ENCODE assay signal across 23 cellular contexts in the genomic region with DNA sequence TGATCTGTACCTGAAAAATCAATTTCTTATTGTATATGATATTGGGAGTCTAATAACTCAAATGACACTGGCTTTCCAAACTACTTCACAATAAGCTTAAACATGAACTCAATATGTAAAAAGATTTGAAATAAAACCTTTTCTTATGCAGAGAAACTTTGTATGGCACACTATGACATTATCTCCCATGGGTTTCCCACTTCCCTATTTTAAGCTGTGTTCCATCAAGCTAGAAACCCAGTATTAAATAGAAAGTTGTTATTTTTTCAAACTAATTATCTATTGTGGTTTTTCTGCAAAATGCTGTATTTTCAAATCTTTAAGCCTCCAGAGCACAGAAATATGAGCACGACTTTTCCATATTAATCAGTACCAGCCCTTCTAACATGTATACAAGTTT.
DNase-seq lines count a peak whose midpoint lies in the region; ATAC-seq, FAIRE-seq and TF ChIP-seq lines count a peak whose summit lies in the region.
"Had no signal": no experiment of that assay in that cellular context is flagged by ENCODE, and none has a peak within 500 bp of the region (broad histone marks: within the 10 kb centered on the region; RNA-seq: fewer than 3 reads in every experiment).

No MANE protein-coding gene starts in this region.

- no peaks in the 10 kb centered on the region for H3K79me2 ChIP-seq in OCI-LY7 (ENCODE audit: insufficient read depth, low read depth, low read length)
- no peaks in the 10 kb centered on the region for H3K79me2 ChIP-seq in GM12878 (ENCODE audit: control insufficient read depth, insufficient read depth, low read length)
- H3K79me2 ChIP-seq in neural progenitor cell (ENCODE audit: low read depth), result no peaks in the 10 kb centered on the region

- H3K4me2 ChIP-seq in OCI-LY7 (ENCODE audit: low read length) (peak overlapping the region; percentile 30; the same call in 1 of the 2 replicates), GM12878 (ENCODE audit: control insufficient read depth, insufficient read depth) (no peak overlapping the region), neural progenitor cell (no peak overlapping the region)
- H3K4me2 ChIP-seq: BLaER1 treated with 17β-estradiol and CSF1 and Interleukin-3, amounts not matched to agents 10 nM and 100 nM; GM23338 had no signal

- no peaks in the 10 kb centered on the region for H3K36me3 Mint-ChIP-seq in neural progenitor cell
- H3K36me3 Mint-ChIP-seq in activated T-cell treated with anti-CD3 and anti-CD28 coated beads, Interleukin-2, amount 50 U/mL, for 4 hours (ENCODE audit: insufficient read depth), result no peaks in the 10 kb centered on the region
- H3K36me3 Mint-ChIP-seq: CD14-positive monocyte; CD8-positive, alpha-beta memory T cell had no signal

- no peak overlapping the region for H3K9ac ChIP-seq in GM12878 (ENCODE audit: control insufficient read depth, insufficient read depth, low read length)
- no peak overlapping the region for H3K9ac ChIP-seq in neural progenitor cell
- H3K9ac ChIP-seq: BLaER1 treated with 17β-estradiol and CSF1 and Interleukin-3, amounts not matched to agents 10 nM and 100 nM had no signal

- intact Hi-C loops in OCI-LY7 (cut with micrococcal nuclease; ENCODE audit: unreplicated experiment), result no loop called here
- intact Hi-C loops in GM12878 (cut with micrococcal nuclease; ENCODE audit: unreplicated experiment), result no loop called here
- intact Hi-C loops in prostate gland (cut with DNase I), result no loop called here
- intact Hi-C loops in A673 (cut with micrococcal nuclease; ENCODE audit: unreplicated experiment), result no loop called here

- H3K27me3 Mint-ChIP-seq in neural progenitor cell (ENCODE audit: insufficient read depth, low read depth), result no peaks in the 10 kb centered on the region
- H3K27me3 Mint-ChIP-seq in activated T-cell treated with anti-CD3 and anti-CD28 coated beads, Interleukin-2, amount 50 U/mL, for 4 hours (ENCODE audit: low read depth), result no peaks in the 10 kb centered on the region
- H3K27me3 Mint-ChIP-seq: CD4-positive, alpha-beta T cell; CD8-positive, alpha-beta memory T cell had no signal

- no peak for TF ChIP-seq EP300 in GM12878 (IDR thresholded peaks at IDR 0.05; ENCODE audit: borderline replicate concordance in 1 of 2, control insufficient read depth in 1 of 2, low read depth in 2 of 2, low read length in 2 of 2)

- H3F3A ChIP-seq in neural progenitor cell (ENCODE audit: low read depth), result no peaks in the 10 kb centered on the region

- POLR2A ChIA-PET in OCI-LY7 (lab: Charles Lee) (interaction anchor here (0.9 to 2.5 kb wide), 7 partner anchors 8 to 62 kb away, joined by 3 to 8 read pairs (median 5); no protein-coding TSS in a partner anchor), GM12878 (lab: Charles Lee) (no interaction called here), A673 (lab: Charles Lee; ENCODE audit: low non-redundant PET) (no interaction called here)

- TF ChIP-seq CTCF in OCI-LY7 (conservative IDR thresholded peaks at IDR 0.05; ENCODE audit: low read length) (no peak), GM12878 (IDR thresholded peaks at IDR 0.05 in 2 of 3, conservative IDR thresholded peaks at IDR 0.05 in 1 of 3; ENCODE audit: control insufficient read depth in 2 of 3, extremely low read depth in 1 of 3, insufficient read depth in 1 of 3, low read depth in 3 of 3, low read length in 3 of 3) (no peak), neural progenitor cell (IDR thresholded peaks at IDR 0.05) (no peak), prostate gland (IDR thresholded peaks at IDR 0.05) (no peak), A673 (conservative IDR thresholded peaks at IDR 0.05; ENCODE audit: low read depth, low read length) (no peak)

- H3K4me1 Mint-ChIP-seq in neural progenitor cell, result peaks cover 3% of the 10 kb centered on the region
- no peaks in the 10 kb centered on the region for H3K4me1 Mint-ChIP-seq in activated T-cell treated with anti-CD3 and anti-CD28 coated beads, Interleukin-2, amount 50 U/mL, for 4 hours (ENCODE audit: low read depth)
- H3K4me1 Mint-ChIP-seq: CD14-positive monocyte; CD8-positive, alpha-beta memory T cell had no signal

- TF ChIP-seq RAD21 in GM12878 (IDR thresholded peaks at IDR 0.05; ENCODE audit: insufficient read depth, low read depth, low read length), result no peak

- H3K9me2 ChIP-seq in OCI-LY7 (ENCODE audit: insufficient read depth, low read length), result no peaks in the 10 kb centered on the region

- FAIRE-seq in GM12891 (lab: Jason Lieb, UNC), result no peak
- FAIRE-seq in GM12878 (lab: Jason Lieb, UNC), result no peak
- FAIRE-seq: A204.1 had no signal

- BruUV-seq in OCI-LY7 (replicated peaks; lab: Mats Ljungman, UMichigan) (no TSS peak), GM12878 (replicated peaks; lab: Mats Ljungman, UMichigan) (no TSS peak), A673 (replicated peaks; lab: Mats Ljungman, UMichigan) (no TSS peak)

- H4K20me1 ChIP-seq in OCI-LY7 (ENCODE audit: insufficient read depth, low read length) (no peaks in the 10 kb centered on the region), GM12878 (ENCODE audit: control insufficient read depth, insufficient read depth) (no peaks in the 10 kb centered on the region), neural progenitor cell (ENCODE audit: low read depth) (no peaks in the 10 kb centered on the region)
- H4K20me1 ChIP-seq: BLaER1 treated with 17β-estradiol and CSF1 and Interleukin-3, amounts not matched to agents 10 nM and 100 nM had no signal

- SMC1A ChIA-PET in GM12878 (lab: Charles Lee; ENCODE audit: uncharacterized antibody, unreplicated experiment), result interaction anchor here (1.0 to 1.4 kb wide), 2 partner anchors 12 kb away, joined by 3 to 5 read pairs; no protein-coding TSS in a partner anchor

- H3K27ac ChIP-seq in OCI-LY7 (ENCODE audit: low read depth, low read length, poor library complexity, severe bottlenecking), result no peak overlapping the region
- no peak overlapping the region for H3K27ac ChIP-seq in GM12878 (ENCODE audit: control insufficient read depth, insufficient read depth)
- no peak overlapping the region for H3K27ac ChIP-seq in neural progenitor cell
- no peak overlapping the region for H3K27ac ChIP-seq in prostate gland
- H3K27ac ChIP-seq in A673 (ENCODE audit: low read depth, low read length, poor library complexity, severe bottlenecking), result no peak overlapping the region
- H3K27ac ChIP-seq: 22Rv1; BLaER1 treated with 17β-estradiol and CSF1 and Interleukin-3, amounts not matched to agents 10 nM and 100 nM had no signal

- RAD21 ChIA-PET in GM12878 (lab: Charles Lee; ENCODE audit: unreplicated experiment), result no interaction called here

- DNase-seq in GM12891 (ENCODE audit: insufficient read length, low spot score) (no peak), OCI-LY7 (ENCODE audit: low spot score) (no peak), GM12878 (ENCODE audit: low read depth, low spot score) (no peak), neural progenitor cell (ENCODE audit: low spot score) (no peak), prostate gland (ENCODE audit: low spot score) (no peak), A673 (ENCODE audit: low spot score) (no peak)
- DNase-seq in activated T-cell treated with anti-CD3 and anti-CD28 coated beads, Interleukin-2, amount 50 U/mL, for 4 hours, result no peak
- DNase-seq: ACHN; AML-193; BE2C; Calu3; CD4-positive, alpha-beta T cell; CD8-positive, alpha-beta memory T cell; DMS53; DMS79 treated with DMSO at 0.1 percent for 48 hours; GF-D8; H9 had no signal

- H3K4me3 ChIP-seq in OCI-LY7 (ENCODE audit: low read depth, low read length, poor library complexity, severe bottlenecking) (no peak overlapping the region), GM12878 (no peak overlapping the region), neural progenitor cell (no peak overlapping the region), prostate gland (no peak overlapping the region), A673 (ENCODE audit: low read depth, low read length, poor library complexity, severe bottlenecking) (no peak overlapping the region)
- H3K4me3 ChIP-seq: BLaER1 treated with 17β-estradiol and CSF1 and Interleukin-3, amounts not matched to agents 10 nM and 100 nM; GM23338 had no signal

- no peaks in the 10 kb centered on the region for H3K27me3 ChIP-seq in GM12878 (replicated peaks in 1 of 2; ENCODE audit: control insufficient read depth in 2 of 2, insufficient read depth in 2 of 2, low read length in 1 of 2)
- no peaks in the 10 kb centered on the region for H3K27me3 ChIP-seq in neural progenitor cell
- no peaks in the 10 kb centered on the region for H3K27me3 ChIP-seq in prostate gland (replicated peaks; ENCODE audit: insufficient read depth)
- no peaks in the 10 kb centered on the region for H3K27me3 ChIP-seq in A673 (replicated peaks; ENCODE audit: insufficient read depth, low read depth, low read length, poor library complexity)
- H3K27me3 ChIP-seq: BE2C; BLaER1 treated with 17β-estradiol and CSF1 and Interleukin-3, amounts not matched to agents 10 nM and 100 nM had no signal

- H3K9me3 ChIP-seq in OCI-LY7 (ENCODE audit: low read length), result no peaks in the 10 kb centered on the region; the same call in 1 of the 2 replicates
- no peaks in the 10 kb centered on the region for H3K9me3 ChIP-seq in GM12878 (replicated peaks; ENCODE audit: control insufficient read depth, insufficient read depth, low read length)
- H3K9me3 ChIP-seq in neural progenitor cell (ENCODE audit: low read depth), result no peaks in the 10 kb centered on the region
- no peaks in the 10 kb centered on the region for H3K9me3 ChIP-seq in prostate gland
- H3K9me3 ChIP-seq in A673 (ENCODE audit: low read depth, low read length, poor library complexity, severe bottlenecking), result no peaks in the 10 kb centered on the region
- H3K9me3 ChIP-seq: BE2C had no signal

- CTCF ChIA-PET in OCI-LY7 (lab: Charles Lee; ENCODE audit: unreplicated experiment) (no interaction called here), GM12878 (lab: Yijun Ruan, JAX) (interaction anchor here (0.9 to 1.6 kb wide), 2 partner anchors 10 to 213 kb away, joined by 3 read pairs; no protein-coding TSS in a partner anchor), A673 (lab: Charles Lee) (no interaction called here)

- H3K27ac Mint-ChIP-seq in neural progenitor cell, result peak overlapping the region; percentile 14
- H3K27ac Mint-ChIP-seq: CD14-positive monocyte; CD4-positive, alpha-beta T cell; H9 had no signal

- peaks cover 5% of the 10 kb centered on the region for H3K9me3 Mint-ChIP-seq in neural progenitor cell
- H3K9me3 Mint-ChIP-seq in activated T-cell treated with anti-CD3 and anti-CD28 coated beads, Interleukin-2, amount 50 U/mL, for 4 hours, result no peaks in the 10 kb centered on the region
- H3K9me3 Mint-ChIP-seq: CD4-positive, alpha-beta T cell; GM23338; H9 had no signal

- peaks cover 29% of the 10 kb centered on the region for H3K36me3 ChIP-seq in OCI-LY7 (ENCODE audit: insufficient read depth, low read length)
- H3K36me3 ChIP-seq in GM12878 (ENCODE audit: control insufficient read depth in 2 of 2, insufficient read depth in 2 of 2, low read length in 1 of 2), result no peaks in the 10 kb centered on the region
- no peaks in the 10 kb centered on the region for H3K36me3 ChIP-seq in neural progenitor cell
- H3K36me3 ChIP-seq in prostate gland, result no peaks in the 10 kb centered on the region
- no peaks in the 10 kb centered on the region for H3K36me3 ChIP-seq in A673 (ENCODE audit: insufficient read depth, low read length, poor library complexity, severe bottlenecking)
- H3K36me3 ChIP-seq: BE2C; BLaER1 treated with 17β-estradiol and CSF1 and Interleukin-3, amounts not matched to agents 10 nM and 100 nM had no signal

- TF ChIP-seq POLR2A in GM12891 (IDR thresholded peaks at IDR 0.05; ENCODE audit: low read depth, low read length) (no peak), GM12878 (IDR thresholded peaks at IDR 0.05; ENCODE audit: low read depth, low read length) (no peak), prostate gland (IDR thresholded peaks at IDR 0.05) (no peak)

- peaks cover 16% of the 10 kb centered on the region for H3K4me1 ChIP-seq in OCI-LY7 (ENCODE audit: insufficient read depth, low read length, poor library complexity, severe bottlenecking)
- H3K4me1 ChIP-seq in GM12878 (ENCODE audit: control insufficient read depth, insufficient read depth, low read length), result no peaks in the 10 kb centered on the region
- H3K4me1 ChIP-seq in neural progenitor cell, result no peaks in the 10 kb centered on the region
- H3K4me1 ChIP-seq in prostate gland (replicated peaks), result no peaks in the 10 kb centered on the region
- peaks cover 21% of the 10 kb centered on the region for H3K4me1 ChIP-seq in A673 (ENCODE audit: insufficient read depth, low read length, poor library complexity, severe bottlenecking)

- in situ Hi-C loops in GM12878 (cut with MboI), result no loop called here

- ATAC-seq in GM12878, result no peak
- no peak for ATAC-seq in activated T-cell treated with anti-CD3 and anti-CD28 coated beads, Interleukin-2, amount 50 U/mL, for 4 hours
- ATAC-seq: GM23338, HCT116 had no signal

- H2AFZ ChIP-seq in OCI-LY7 (ENCODE audit: low read length) (no peak overlapping the region), GM12878 (ENCODE audit: control insufficient read depth, low read depth, low read length) (no peak overlapping the region), neural progenitor cell (replicated peaks) (no peak overlapping the region)
- H2AFZ ChIP-seq: GM23338 had no signal

- no peak overlapping the region for H3K4me3 Mint-ChIP-seq in neural progenitor cell
- H3K4me3 Mint-ChIP-seq in activated T-cell treated with anti-CD3 and anti-CD28 coated beads, Interleukin-2, amount 50 U/mL, for 4 hours, result no peak overlapping the region
- H3K4me3 Mint-ChIP-seq: CD14-positive monocyte; CD4-positive, alpha-beta T cell; CD8-positive, alpha-beta memory T cell; GM23338; H9 had no signal

- 0% methylated on average over 1 of the region's 1 CpG for WGBS in GM12878 (ENCODE audit: insufficient coverage, insufficient replicate concordance, low lambda C conversion rate, missing lambda C conversion rate)
- WGBS in prostate gland, result 95% methylated on average over 1 of the region's 1 CpG
